21 cellular contexts compared by ENCODE assay signal in genomic region chr11:19220903-19221682, GRCh38. TPM values are rescaled to one million over a fixed set of nuclear protein-coding genes. Genes with fewer than 3 reads are reported as not detected.
DNase-seq lines count a peak whose midpoint lies in the region; ATAC-seq, FAIRE-seq and TF ChIP-seq lines count a peak whose summit lies in the region.
"Had no signal": no experiment of that assay in that cellular context is flagged by ENCODE, and none has a peak within 500 bp of the region (broad histone marks: within the 10 kb centered on the region; RNA-seq: fewer than 3 reads in every experiment).

No MANE protein-coding gene starts in this region.

- H3K4me3 ChIP-seq in left lung (no peak overlapping the region), small intestine (ENCODE audit: low read depth in 1 of 2, low read length in 2 of 2) (no peak overlapping the region)
- H3K4me3 ChIP-seq: thoracic aorta had no signal

- H3K4me1 ChIP-seq in left lung (no peaks in the 10 kb centered on the region), small intestine (ENCODE audit: control insufficient read depth in 2 of 2, insufficient read depth in 1 of 2, low read depth in 1 of 2, low read length in 1 of 2) (peaks cover 0 to 3% of the 10 kb centered on the region in 2 donors)

- H3K36me3 ChIP-seq in left lung = peaks cover 0 to 11% of the 10 kb centered on the region in 2 donors
- H3K36me3 ChIP-seq in small intestine (ENCODE audit: control insufficient read depth in 2 of 2, insufficient read depth in 2 of 2, low read length in 2 of 2) = peaks cover 0 to 2% of the 10 kb centered on the region in 2 donors
- H3K36me3 ChIP-seq: thoracic aorta had no signal

- H3K9me3 Mint-ChIP-seq in chondrocyte (ENCODE audit: low read depth) = peaks cover 5% of the 10 kb centered on the region
- H3K9me3 Mint-ChIP-seq: activated naive CD8-positive, alpha-beta T cell treated with anti-CD3 and anti-CD28 coated beads, Interleukin-2, amount 10 ng/mL, durations not matched to agents 7 days and 5 days; HFFc6 had no signal

- no peak for FAIRE-seq in small intestine (lab: Jason Lieb, UNC)
- FAIRE-seq: colon, GM12891 had no signal

- no peaks in the 10 kb centered on the region for H3K36me3 Mint-ChIP-seq in chondrocyte (ENCODE audit: low read depth)
- H3K36me3 Mint-ChIP-seq: memory B cell had no signal

- peak; percentile 58 for DNase-seq in NCI-H446 treated with DMSO at 0.1 percent for 48 hours (lab: John Stamatoyannopoulos, UW)
- peak in 1 of 2 donors; percentile 46 for DNase-seq in left lung
- DNase-seq in small intestine = peak; percentile 61
- no peak for DNase-seq in chondrocyte (ENCODE audit: low spot score)
- DNase-seq in NCI-H2227 (lab: John Stamatoyannopoulos, UW; ENCODE audit: unreplicated experiment) = no peak
- DNase-seq: activated naive CD8-positive, alpha-beta T cell treated with anti-CD3 and anti-CD28 coated beads, Interleukin-2, amount 10 ng/mL, durations not matched to agents 7 days and 5 days; erythroblast; HFFc6; NCI-H1694 treated with DMSO at 0.1 percent for 48 hours; NCI-H526; stimulated activated CD4-positive, alpha-beta T cell treated with anti-CD3 and anti-CD28 coated beads, Interleukin-15, amount 100 ng/mL, for 24 hours had no signal

- ATAC-seq in esophagus mucosa (peak; percentile 24), left lung (peak; percentile 85), HG03097 (IDR thresholded peaks at IDR 0.05; ENCODE audit: low FRiP score, unreplicated experiment) (no peak)

- intact Hi-C loops in left lung (cut with DNase I) = no loop called here

- H3K9me3 ChIP-seq in left lung = no peaks in the 10 kb centered on the region
- no peaks in the 10 kb centered on the region for H3K9me3 ChIP-seq in small intestine (ENCODE audit: control insufficient read depth, low read depth)
- H3K9me3 ChIP-seq: thoracic aorta had no signal

- no peak for TF ChIP-seq CTCF in left lung (IDR thresholded peaks at IDR 0.05)
- TF ChIP-seq CTCF in chondrocyte (IDR thresholded peaks at IDR 0.05) = no peak

- H3K4me3 Mint-ChIP-seq in chondrocyte (ENCODE audit: unreplicated experiment) = no peak overlapping the region
- H3K4me3 Mint-ChIP-seq: activated naive CD8-positive, alpha-beta T cell treated with anti-CD3 and anti-CD28 coated beads, Interleukin-2, amount 10 ng/mL, durations not matched to agents 7 days and 5 days; HFFc6; memory B cell had no signal

- WGBS in small intestine, 3 donors = 27 to 39% (median 39%) methylated on average over 3 of the region's 3 CpGs

- H3K4me1 Mint-ChIP-seq in chondrocyte (ENCODE audit: low read depth) = peaks cover 10% of the 10 kb centered on the region
- H3K4me1 Mint-ChIP-seq: activated naive CD8-positive, alpha-beta T cell treated with anti-CD3 and anti-CD28 coated beads, Interleukin-2, amount 10 ng/mL, durations not matched to agents 7 days and 5 days; memory B cell had no signal

- H3K27ac ChIP-seq in left lung = no peak overlapping the region
- H3K27ac ChIP-seq in small intestine (ENCODE audit: low read depth in 1 of 2, low read length in 1 of 2) = peak overlapping the region in 1 of 2 donors; percentile 48
- H3K27ac ChIP-seq: C4-2B, RWPE1, thoracic aorta had no signal

- H3K27me3 ChIP-seq in left lung (no peaks in the 10 kb centered on the region), small intestine (ENCODE audit: control insufficient read depth in 2 of 2, insufficient read depth in 2 of 2, low read length in 2 of 2) (no peaks in the 10 kb centered on the region)

- H3K27ac Mint-ChIP-seq in chondrocyte (ENCODE audit: unreplicated experiment) = no peak overlapping the region
- H3K27ac Mint-ChIP-seq: activated naive CD8-positive, alpha-beta T cell treated with anti-CD3 and anti-CD28 coated beads, Interleukin-2, amount 10 ng/mL, durations not matched to agents 7 days and 5 days; HFFc6; memory B cell had no signal

- no peaks in the 10 kb centered on the region for H3K27me3 Mint-ChIP-seq in chondrocyte (ENCODE audit: low read depth)

RNA-seq across cellular contexts. Expression of gene CSRP3, which starts 19.3 kb away (rescaled TPM):
- total RNA-seq in esophagus mucosa = not detected
- total RNA-seq in left lung = under 1 TPM in 1 of 2 donors, not detected in 1; 0.42 TPM
- 10 to 100 TPM in 1 of 3 donors, 1 to 10 TPM in 1, under 1 TPM in 1; 0.09 to 17.0 (median 1.1) TPM for polyA plus RNA-seq in small intestine
- total RNA-seq in chondrocyte = not detected in 3 replicates
- total RNA-seq: activated naive CD8-positive, alpha-beta T cell treated with anti-CD3 and anti-CD28 coated beads, Interleukin-2, amount 10 ng/mL, durations not matched to agents 7 days and 5 days; HFFc6; osteoblast; T-helper 1 cell treated with Interleukin-12 subunit alpha and Interleukin-12 subunit beta and Interleukin-4 antibody, amounts not matched to agents 30 ng/mL and 1 ng/mL, for 36 hours; thoracic aorta had no signal

RNA-seq across cellular contexts. Expression of gene E2F8, which starts 19.7 kb away (rescaled TPM):
- total RNA-seq in esophagus mucosa (5.2 TPM), left lung (1 to 10 TPM; 2.3 to 3.2 TPM), chondrocyte (0.60 to 1.4 TPM (median 0.64 TPM) in 3 replicates)
- 1 to 10 TPM in 1 of 3 donors, under 1 TPM in 2; 0.27 to 4.7 (median 0.45) TPM for polyA plus RNA-seq in small intestine
- total RNA-seq: thoracic aorta had no signal

Comparison
In these comparisons a context has a peak if more than half of its experiments do, and no peak if none do; other contexts are left out.
1. DNase-seq: peak in NCI-H446 treated with DMSO at 0.1 percent for 48 hours (single experiment) and small intestine (single experiment); none in chondrocyte (single experiment) and NCI-H2227 (single experiment).